Comparison of ENCODE assay signal across 18 cellular contexts in the genomic region with DNA sequence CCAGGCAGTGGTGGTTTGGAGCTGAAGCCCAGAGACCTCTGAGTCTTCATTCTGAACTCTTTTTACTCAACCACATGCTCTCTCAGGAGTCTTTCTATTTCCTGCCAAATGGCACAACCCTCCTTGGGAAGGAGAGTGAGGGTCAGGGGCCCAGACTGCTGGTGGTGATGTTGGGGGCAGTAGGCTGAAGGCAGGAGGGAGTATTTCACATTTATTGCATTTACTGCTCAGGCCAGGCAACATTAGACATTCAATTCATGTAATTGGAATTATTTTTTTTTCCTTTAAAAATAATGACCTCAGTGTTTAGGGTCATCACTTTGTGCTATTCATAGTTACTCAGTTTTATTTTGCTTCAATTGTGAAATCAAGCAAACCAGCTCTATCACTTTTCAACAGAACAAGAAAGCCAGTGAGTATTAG.
DNase-seq lines count a peak whose midpoint lies in the region; ATAC-seq and TF ChIP-seq lines count a peak whose summit lies in the region.
"Had no signal": no experiment of that assay in that cellular context is flagged by ENCODE, and none has a peak within 500 bp of the region (broad histone marks: within the 10 kb centered on the region; RNA-seq: fewer than 3 reads in every experiment).

No MANE protein-coding gene starts in this region.

- H3K4me3 Mint-ChIP-seq in chondrocyte (ENCODE audit: unreplicated experiment) = no peak overlapping the region
- H3K4me3 Mint-ChIP-seq: GM23338 had no signal

- DNase-seq in AG08396 (ENCODE audit: low spot score) (peak; percentile 22), chondrocyte (ENCODE audit: low spot score) (no peak), iris pigment epithelial cell (ENCODE audit: low read depth) (peak; percentile 14), skeletal muscle cell (ENCODE audit: low read depth) (peak; percentile 50), NCI-H2227 (lab: John Stamatoyannopoulos, UW; ENCODE audit: unreplicated experiment) (no peak), activated gamma-delta T cell (lab: John Stamatoyannopoulos, UW) (no peak), erythroblast (lab: John Stamatoyannopoulos, UW) (no peak)
- DNase-seq: ACHN; activated CD4-positive, CD25-positive, alpha-beta regulatory T cell treated with anti-CD3 and anti-CD28 coated beads, Interleukin-2, amount 50 U/mL, for 72 hours; Calu3; cortex of kidney; foreskin keratinocyte; NCI-H524 treated with DMSO at 0.1 percent for 48 hours; retina; stimulated activated naive CD4-positive, alpha-beta T cell had no signal

- peak overlapping the region; percentile 71 for H3K27ac Mint-ChIP-seq in chondrocyte (ENCODE audit: unreplicated experiment)
- H3K27ac Mint-ChIP-seq: GM23338 had no signal

- no peak for TF ChIP-seq CTCF in chondrocyte (IDR thresholded peaks at IDR 0.05)

- TF ChIP-seq POLR2A in erythroblast (IDR thresholded peaks at IDR 0.05; ENCODE audit: low read length) = no peak

- peaks cover under 1% of the 10 kb centered on the region for H3K36me3 Mint-ChIP-seq in chondrocyte (ENCODE audit: low read depth)

- H3K9me3 Mint-ChIP-seq in chondrocyte (ENCODE audit: low read depth) = peaks cover 4% of the 10 kb centered on the region
- H3K9me3 Mint-ChIP-seq: GM23338 had no signal

- H3K27me3 Mint-ChIP-seq in chondrocyte (ENCODE audit: low read depth) = no peaks in the 10 kb centered on the region

- no peak overlapping the region for H3K4me3 ChIP-seq in skeletal muscle cell (ENCODE audit: low read depth, low read length)
- H3K4me3 ChIP-seq: GM23338 had no signal

- peaks cover 24% of the 10 kb centered on the region for H3K4me1 Mint-ChIP-seq in chondrocyte (ENCODE audit: low read depth)
- H3K4me1 Mint-ChIP-seq: GM23338 had no signal

- no peak for ATAC-seq in GM19328 (IDR thresholded peaks at IDR 0.05; ENCODE audit: unreplicated experiment)
- ATAC-seq: foreskin keratinocyte, GM23338, Panc1 had no signal

Comparison
In these comparisons a context has a peak if more than half of its experiments do, and no peak if none do; other contexts are left out.
1. DNase-seq: peak in AG08396 (single experiment), iris pigment epithelial cell (single experiment) and skeletal muscle cell (single experiment); none in chondrocyte (single experiment), NCI-H2227 (single experiment), activated gamma-delta T cell (single experiment) and erythroblast (0 of 2).